ENCODE assay signal across 14 cellular contexts in the genomic region with DNA sequence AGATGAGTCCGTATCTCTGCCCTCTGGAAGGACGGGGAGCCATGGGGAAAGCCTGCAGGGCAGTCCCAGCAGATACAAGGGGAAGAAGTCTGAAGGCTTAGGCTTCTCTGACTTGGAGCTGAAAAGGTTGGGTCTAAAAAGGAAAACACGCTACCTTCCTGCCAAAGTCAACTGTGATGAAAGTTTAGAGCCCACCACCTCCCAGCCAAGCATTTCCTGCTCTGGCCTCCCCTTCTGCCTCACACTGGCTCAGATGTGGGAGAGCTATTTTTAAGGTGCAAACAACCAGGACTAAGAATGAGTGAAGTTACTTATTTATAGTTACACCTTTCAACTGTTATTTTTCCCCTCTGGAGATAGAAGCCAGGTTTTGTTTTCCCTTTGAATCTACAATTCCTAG. TPM values are rescaled to one million over a fixed set of nuclear protein-coding genes. Genes with fewer than 3 reads are reported as not detected.
DNase-seq lines count a peak whose midpoint lies in the region; ATAC-seq and TF ChIP-seq lines count a peak whose summit lies in the region.
"Had no signal": no experiment of that assay in that cellular context is flagged by ENCODE, and none has a peak within 500 bp of the region (broad histone marks: within the 10 kb centered on the region; RNA-seq: fewer than 3 reads in every experiment).

No MANE protein-coding gene starts in this region.

- no peaks in the 10 kb centered on the region for H3K9me3 Mint-ChIP-seq in central memory CD8-positive, alpha-beta T cell
- no peaks in the 10 kb centered on the region for H3K9me3 Mint-ChIP-seq in naive thymus-derived CD8-positive, alpha-beta T cell
- H3K9me3 Mint-ChIP-seq: activated naive CD4-positive, alpha-beta T cell treated with anti-CD3 and anti-CD28 coated beads, Interleukin-2, amount 50 U/mL, for 24 hours; dendritic cell treated with granulocyte-macrophage colony-stimulating factor and Interleukin-4, amounts not matched to agents 40 ng/mL and 50 ng/mL, for 4 days; nephron progenitor cell had no signal

- POLR2A ChIA-PET in naive thymus-derived CD8-positive, alpha-beta T cell (lab: Charles Lee): no interaction called here

- no peak overlapping the region for H3K9ac ChIP-seq in mammary epithelial cell (ENCODE audit: insufficient read depth, low read length)

- ATAC-seq in central memory CD8-positive, alpha-beta T cell (replicated peaks; ENCODE audit: extremely low read depth, poor library complexity, severe bottlenecking): no peak
- peak; percentile 45 to 49 for ATAC-seq in naive thymus-derived CD8-positive, alpha-beta T cell
- ATAC-seq in GM21528 (IDR thresholded peaks at IDR 0.05; ENCODE audit: low FRiP score, unreplicated experiment) (no peak), GM21447 (IDR thresholded peaks at IDR 0.05; ENCODE audit: unreplicated experiment) (no peak)

- no peak overlapping the region for H3K4me2 ChIP-seq in mammary epithelial cell (ENCODE audit: insufficient read depth, low read depth, low read length)

- peak overlapping the region; percentile 82 to 84 for H3K27ac ChIP-seq in breast epithelium
- no peak overlapping the region for H3K27ac ChIP-seq in mammary epithelial cell (ENCODE audit: insufficient read depth, low read depth, low read length)
- H3K27ac ChIP-seq in tibial nerve: peak overlapping the region in 3 of 4 donors; percentile 45 to 90 (median 87)

- H3K4me3 Mint-ChIP-seq in central memory CD8-positive, alpha-beta T cell: peak overlapping the region; percentile 7
- H3K4me3 Mint-ChIP-seq in naive thymus-derived CD8-positive, alpha-beta T cell: peak overlapping the region in 6 of 10 donors; percentile 0 to 70 (median 32)
- H3K4me3 Mint-ChIP-seq: activated naive CD4-positive, alpha-beta T cell treated with anti-CD3 and anti-CD28 coated beads, Interleukin-2, amount 50 U/mL, for 24 hours; dendritic cell treated with granulocyte-macrophage colony-stimulating factor and Interleukin-4, amounts not matched to agents 40 ng/mL and 50 ng/mL, for 4 days; nephron progenitor cell had no signal

- H4K20me1 ChIP-seq in mammary epithelial cell (ENCODE audit: insufficient read depth, low read length): no peaks in the 10 kb centered on the region

- dilution Hi-C loops in mammary epithelial cell (cut with HindIII; ENCODE audit: low sequenced_read_pairs): no loop called here

- H3K4me3 ChIP-seq in breast epithelium: no peak overlapping the region
- no peak overlapping the region for H3K4me3 ChIP-seq in mammary epithelial cell (replicated peaks in 1 of 3; ENCODE audit: insufficient read depth in 1 of 3, low read depth in 2 of 3, low read length in 3 of 3)
- H3K4me3 ChIP-seq in tibial nerve: no peak overlapping the region

- in situ Hi-C loops in mammary epithelial cell (cut with MboI; ENCODE audit: low sequenced_read_pairs in 2 of 2): no loop called here

- H3K27me3 Mint-ChIP-seq in central memory CD8-positive, alpha-beta T cell: no peaks in the 10 kb centered on the region
- no peaks in the 10 kb centered on the region for H3K27me3 Mint-ChIP-seq in naive thymus-derived CD8-positive, alpha-beta T cell
- H3K27me3 Mint-ChIP-seq: activated naive CD4-positive, alpha-beta T cell treated with anti-CD3 and anti-CD28 coated beads, Interleukin-2, amount 50 U/mL, for 24 hours had no signal

- peak overlapping the region; percentile 56 for H3K27ac Mint-ChIP-seq in central memory CD8-positive, alpha-beta T cell (ENCODE audit: low read depth)
- H3K27ac Mint-ChIP-seq in naive thymus-derived CD8-positive, alpha-beta T cell: peak overlapping the region in 8 of 10 donors; percentile 34 to 81 (median 46)
- H3K27ac Mint-ChIP-seq: activated naive CD4-positive, alpha-beta T cell treated with anti-CD3 and anti-CD28 coated beads, Interleukin-2, amount 50 U/mL, for 24 hours; dendritic cell treated with granulocyte-macrophage colony-stimulating factor and Interleukin-4, amounts not matched to agents 40 ng/mL and 50 ng/mL, for 4 days; nephron progenitor cell had no signal

- no peak for TF ChIP-seq CTCF in breast epithelium (IDR thresholded peaks at IDR 0.05)
- no peak for TF ChIP-seq CTCF in mammary epithelial cell (conservative IDR thresholded peaks at IDR 0.05 in 1 of 2, IDR thresholded peaks at IDR 0.05 in 1 of 2; ENCODE audit: extremely low read depth in 1 of 2, insufficient read depth in 1 of 2, low read depth in 1 of 2, low read length in 2 of 2)
- no peak for TF ChIP-seq CTCF in tibial nerve (IDR thresholded peaks at IDR 0.05)

- 51% methylated on average over 2 of the region's 3 CpGs for WGBS in mammary epithelial cell (ENCODE audit: low coverage, missing lambda C conversion rate)
- WGBS in tibial nerve, 2 donors: 58 to 78% methylated on average over 3 of the region's 3 CpGs

- no peak for DNase-seq in breast epithelium (ENCODE audit: low spot score in 2 of 2)
- no peak for DNase-seq in mammary epithelial cell
- no peak for DNase-seq in central memory CD8-positive, alpha-beta T cell (ENCODE audit: low spot score in 2 of 2)
- peak in 1 of 10 donors; percentile 24 for DNase-seq in naive thymus-derived CD8-positive, alpha-beta T cell
- DNase-seq in tibial nerve (ENCODE audit: low spot score in 2 of 2): no peak
- DNase-seq in NCI-H524 treated with DMSO at 0.1 percent for 48 hours (lab: John Stamatoyannopoulos, UW): no peak
- DNase-seq: NCI-H2029, NCI-H774, nephron progenitor cell, SHP77 treated with DMSO at 0.1 percent for 48 hours had no signal

- TF ChIP-seq POLR2A in breast epithelium (IDR thresholded peaks at IDR 0.05) (no peak), tibial nerve (IDR thresholded peaks at IDR 0.05) (no peak)

- no peak overlapping the region for H2AFZ ChIP-seq in mammary epithelial cell (ENCODE audit: low read depth, low read length)

- H3K79me2 ChIP-seq in mammary epithelial cell (ENCODE audit: insufficient read depth, low read length): no peaks in the 10 kb centered on the region

- no peaks in the 10 kb centered on the region for H3K36me3 ChIP-seq in breast epithelium
- H3K36me3 ChIP-seq in mammary epithelial cell (ENCODE audit: insufficient read depth, low read length): no peaks in the 10 kb centered on the region
- H3K36me3 ChIP-seq in tibial nerve: peaks cover 0 to 21% (median 0%) of the 10 kb centered on the region in 3 donors

- no peaks in the 10 kb centered on the region for H3K9me3 ChIP-seq in breast epithelium
- no peaks in the 10 kb centered on the region for H3K9me3 ChIP-seq in mammary epithelial cell (replicated peaks; ENCODE audit: insufficient read depth, low read length)
- H3K9me3 ChIP-seq in tibial nerve: no peaks in the 10 kb centered on the region

- peaks cover 30% of the 10 kb centered on the region for H3K36me3 Mint-ChIP-seq in central memory CD8-positive, alpha-beta T cell (ENCODE audit: insufficient read depth)
- peaks cover 6 to 58% (median 36%) of the 10 kb centered on the region in 3 donors for H3K36me3 Mint-ChIP-seq in naive thymus-derived CD8-positive, alpha-beta T cell

- no TSS peak for BruUV-seq in mammary epithelial cell (replicated peaks; lab: Mats Ljungman, UMichigan)

- TF ChIP-seq EP300 in tibial nerve (IDR thresholded peaks at IDR 0.05): peak in 1 of 2 donors; percentile 30

- CTCF ChIA-PET in mammary epithelial cell (lab: Charles Lee; ENCODE audit: low non-redundant PET): no interaction called here

- peaks cover 76% of the 10 kb centered on the region for H3K4me1 Mint-ChIP-seq in central memory CD8-positive, alpha-beta T cell
- peaks cover 29 to 56% (median 42%) of the 10 kb centered on the region in 4 donors for H3K4me1 Mint-ChIP-seq in naive thymus-derived CD8-positive, alpha-beta T cell

- H3K4me1 ChIP-seq in breast epithelium (peaks cover 6 to 15% of the 10 kb centered on the region in 2 donors), mammary epithelial cell (ENCODE audit: insufficient read depth, low read length) (peaks cover 43% of the 10 kb centered on the region), tibial nerve (peaks cover 4 to 98% (median 74%) of the 10 kb centered on the region in 4 donors)

- intact Hi-C loops in breast epithelium (cut with DNase I; ENCODE audit: low total_unique reads) (no loop called here), mammary epithelial cell (cut with micrococcal nuclease) (no loop called here)

- H3K27me3 ChIP-seq in breast epithelium: no peaks in the 10 kb centered on the region
- H3K27me3 ChIP-seq in mammary epithelial cell (ENCODE audit: insufficient read depth, low read length): no peaks in the 10 kb centered on the region
- H3K27me3 ChIP-seq in tibial nerve: no peaks in the 10 kb centered on the region

RNA-seq across cellular contexts. Expression of a gene that starts 21.2 kb away (rescaled TPM):
- total RNA-seq in breast epithelium (100 to 1,000 TPM in 1 of 3 donors, 10 to 100 TPM in 2; 41.4 to 108 (median 79.2) TPM), mammary epithelial cell (10 to 100 TPM in 1 of 2 donors, 1 to 10 TPM in 1; 7.8 to 69.7 TPM), tibial nerve (100 to 1,000 TPM; 107 to 205 (median 130) TPM)
- polyA plus RNA-seq in mammary epithelial cell: 4.8 TPM
- 3.5 TPM for polyA minus RNA-seq in mammary epithelial cell
- total RNA-seq in naive thymus-derived CD8-positive, alpha-beta T cell: 10 to 100 TPM; 32.4 to 34.7 TPM
- 10 to 100 TPM; 14.7 to 20.2 (median 17.3) TPM for polyA plus RNA-seq in naive thymus-derived CD8-positive, alpha-beta T cell

Comparison
In these comparisons a context has a peak if more than half of its experiments do, and no peak if none do; other contexts are left out.
1. ATAC-seq: peak in naive thymus-derived CD8-positive, alpha-beta T cell (2 of 2); none in central memory CD8-positive, alpha-beta T cell (single experiment), GM21528 (single experiment) and GM21447 (single experiment).